10 cellular contexts compared by ENCODE assay signal in the genomic region with DNA sequence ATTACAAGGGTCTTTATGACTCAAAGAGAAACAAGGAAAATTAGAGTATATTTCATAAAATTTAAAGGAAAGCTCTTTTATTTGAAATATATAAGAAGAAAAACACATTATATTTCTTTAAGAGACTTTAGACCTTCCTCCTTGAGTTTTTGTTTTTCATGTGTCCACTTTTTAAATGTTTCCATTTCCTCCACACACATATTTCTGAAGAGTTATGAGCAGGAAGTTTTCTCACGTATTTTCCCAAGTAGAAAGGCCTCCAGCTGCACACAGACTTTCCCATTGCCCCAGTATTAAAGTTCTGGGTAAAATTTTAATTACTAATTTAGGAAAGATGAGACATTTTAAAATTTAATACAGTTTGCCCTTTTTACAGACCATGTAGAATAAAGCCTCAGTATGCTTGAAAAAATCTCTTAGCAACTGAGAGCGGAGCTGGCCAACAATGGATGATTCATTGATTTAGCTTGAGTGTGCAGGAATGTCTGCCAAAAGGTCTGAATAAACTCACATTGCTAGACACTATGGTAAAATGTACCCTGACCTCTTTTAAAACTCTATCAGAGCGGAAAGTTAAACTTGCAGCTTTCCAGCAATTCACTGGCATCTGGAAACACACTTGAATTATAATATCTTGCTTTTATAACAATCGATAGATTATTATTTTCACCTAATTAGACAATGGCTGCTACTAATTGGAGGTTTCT. TPM values are rescaled to one million over a fixed set of nuclear protein-coding genes. Genes with fewer than 3 reads are reported as not detected.
DNase-seq lines count a peak whose midpoint lies in the region; ATAC-seq lines count a peak whose summit lies in the region.
"Had no signal": no experiment of that assay in that cellular context is flagged by ENCODE, and none has a peak within 500 bp of the region (broad histone marks: within the 10 kb centered on the region; RNA-seq: fewer than 3 reads in every experiment).

No MANE protein-coding gene starts in this region.

- peaks cover 8% of the 10 kb centered on the region for H3K4me1 ChIP-seq in SJCRH30
- peaks cover 3 to 4% of the 10 kb centered on the region in 2 donors for H3K4me1 ChIP-seq in neuronal stem cell (ENCODE audit: control insufficient read depth in 2 of 2, insufficient read depth in 1 of 2, low read depth in 1 of 2, low read length in 2 of 2)

- H3K4me1 Mint-ChIP-seq in activated T-cell treated with anti-CD3 and anti-CD28 coated beads, Interleukin-2, amount 50 U/mL, for 72 hours (ENCODE audit: low read depth), result no peaks in the 10 kb centered on the region

- H2BK15ac ChIP-seq in neuronal stem cell (ENCODE audit: low read length), result no peak overlapping the region

- no peak overlapping the region for H3K27ac Mint-ChIP-seq in activated T-cell treated with anti-CD3 and anti-CD28 coated beads, Interleukin-2, amount 50 U/mL, for 72 hours

- H3K14ac ChIP-seq in neuronal stem cell (ENCODE audit: low read length), result no peak overlapping the region

- H3K27me3 ChIP-seq in SJCRH30 (no peaks in the 10 kb centered on the region), neuronal stem cell (ENCODE audit: control insufficient read depth in 3 of 3, insufficient read depth in 3 of 3, low read depth in 1 of 3, low read length in 3 of 3) (no peaks in the 10 kb centered on the region)

- no CpG with 5 or more reads among the region's 4 CpGs for WGBS in neuronal stem cell (ENCODE audit: extremely low coverage in 2 of 2, insufficient read length in 2 of 2, insufficient replicate concordance in 1 of 2), 2 donors

- peak overlapping the region; percentile 17 for H3K4me3 ChIP-seq in SJCRH30
- peak overlapping the region in 1 of 2 donors; percentile 14 for H3K4me3 ChIP-seq in neuronal stem cell (ENCODE audit: low read length in 2 of 2)

- no peak overlapping the region for H3K4ac ChIP-seq in neuronal stem cell (ENCODE audit: low read length)

- no peak overlapping the region for H3K18ac ChIP-seq in neuronal stem cell (ENCODE audit: low read length)

- no peak overlapping the region for H2BK5ac ChIP-seq in neuronal stem cell (ENCODE audit: low read length)

- H3K36me3 Mint-ChIP-seq in activated T-cell treated with anti-CD3 and anti-CD28 coated beads, Interleukin-2, amount 50 U/mL, for 72 hours (ENCODE audit: insufficient read depth in 2 of 2), result no peaks in the 10 kb centered on the region

- H3K9ac ChIP-seq in neuronal stem cell (ENCODE audit: low read depth, low read length, poor library complexity), result no peak overlapping the region

- H3K4me2 ChIP-seq in neuronal stem cell (ENCODE audit: insufficient read depth, low read length, poor library complexity, severe bottlenecking), result no peak overlapping the region

- peak; percentile 75 for DNase-seq in AG08396 (ENCODE audit: low spot score)
- DNase-seq in SJCRH30, result peak; percentile 10 to 53
- DNase-seq in fibroblast of the conjunctiva (ENCODE audit: low read depth), result peak; percentile 90
- peak; percentile 18 for DNase-seq in neuronal stem cell (ENCODE audit: low spot score)
- DNase-seq in effector CD8-positive, alpha-beta T cell (lab: John Stamatoyannopoulos, UW), result no peak
- DNase-seq in activated T-cell treated with anti-CD3 and anti-CD28 coated beads, Interleukin-2, amount 50 U/mL, for 72 hours, result no peak
- DNase-seq: COR-L47; effector memory CD4-positive, alpha-beta T cell had no signal

- no peak overlapping the region for H2BK120ac ChIP-seq in neuronal stem cell (ENCODE audit: low read depth, low read length)

- no peak overlapping the region for H2BK12ac ChIP-seq in neuronal stem cell (ENCODE audit: low read length)

- no peak overlapping the region for H4K91ac ChIP-seq in neuronal stem cell (ENCODE audit: low read depth, low read length, poor library complexity)

- no peak overlapping the region for H4K8ac ChIP-seq in neuronal stem cell (ENCODE audit: low read depth, low read length)

- ATAC-seq in GM21526 (IDR thresholded peaks at IDR 0.05; ENCODE audit: low FRiP score, unreplicated experiment), result no peak
- no peak for ATAC-seq in GM21723 (IDR thresholded peaks at IDR 0.05; ENCODE audit: unreplicated experiment)
- ATAC-seq in activated T-cell treated with anti-CD3 and anti-CD28 coated beads, Interleukin-2, amount 50 U/mL, for 72 hours (replicated peaks in 1 of 2), result no peak

- H3K27ac ChIP-seq in SJCRH30 (peak overlapping the region; percentile 42), neuronal stem cell (replicated peaks; ENCODE audit: low read length) (no peak overlapping the region)

- no peaks in the 10 kb centered on the region for H3K36me3 ChIP-seq in SJCRH30
- no peaks in the 10 kb centered on the region for H3K36me3 ChIP-seq in neuronal stem cell (replicated peaks in 1 of 2; ENCODE audit: control insufficient read depth in 2 of 2, insufficient read depth in 2 of 2, low read length in 2 of 2)

- no peaks in the 10 kb centered on the region for H3K9me3 Mint-ChIP-seq in activated T-cell treated with anti-CD3 and anti-CD28 coated beads, Interleukin-2, amount 50 U/mL, for 72 hours

- no peak overlapping the region for H3K23ac ChIP-seq in neuronal stem cell (ENCODE audit: low read depth, low read length, poor library complexity)

- H3K79me1 ChIP-seq in neuronal stem cell (ENCODE audit: low read depth, low read length), result no peaks in the 10 kb centered on the region

- H3K27me3 Mint-ChIP-seq in activated T-cell treated with anti-CD3 and anti-CD28 coated beads, Interleukin-2, amount 50 U/mL, for 72 hours (ENCODE audit: low read depth), result no peaks in the 10 kb centered on the region

- H3K4me3 Mint-ChIP-seq in activated T-cell treated with anti-CD3 and anti-CD28 coated beads, Interleukin-2, amount 50 U/mL, for 72 hours, result no peak overlapping the region

- no peaks in the 10 kb centered on the region for H3K9me3 ChIP-seq in SJCRH30 (replicated peaks)
- H3K9me3 ChIP-seq in neuronal stem cell (replicated peaks in 1 of 2; ENCODE audit: control insufficient read depth in 2 of 2, insufficient read depth in 1 of 2, low read depth in 1 of 2, low read length in 2 of 2), result peaks cover 0 to 6% of the 10 kb centered on the region in 2 donors

- H2AFZ ChIP-seq in neuronal stem cell (ENCODE audit: low read length), result peak overlapping the region; percentile 15

- no peak overlapping the region for H2AK5ac ChIP-seq in neuronal stem cell (ENCODE audit: low read depth, low read length)

RNA-seq across cellular contexts. Expression of a gene that starts 57.9 kb away (rescaled TPM):
- total RNA-seq in SJCRH30 (2014; rRNA removed; shearing (Covaris generic)), result 80.3 and 80.9 TPM in 2 replicates
- polyA plus RNA-seq in neuronal stem cell (2013, experiment 1 of 2), result 20.8 TPM
- polyA plus RNA-seq in neuronal stem cell (2013, experiment 2 of 2), result 21.4 TPM
- total RNA-seq in activated T-cell treated with anti-CD3 and anti-CD28 coated beads, Interleukin-2, amount 50 U/mL, for 72 hours, result under 1 TPM; 0.09 to 0.38 TPM

Comparison
In these comparisons a context has a peak if more than half of its experiments do, and no peak if none do; other contexts are left out.
1. DNase-seq: peak in AG08396 (single experiment), SJCRH30 (2 of 2), fibroblast of the conjunctiva (single experiment) and neuronal stem cell (single experiment); none in effector CD8-positive, alpha-beta T cell (single experiment) and activated T-cell treated with anti-CD3 and anti-CD28 coated beads, Interleukin-2, amount 50 U/mL, for 72 hours (0 of 2).
2. RNA of a gene that starts 57.9 kb away (total RNA-seq): 80.3 to 80.9 TPM in SJCRH30; 0.09 to 0.38 TPM in activated T-cell treated with anti-CD3 and anti-CD28 coated beads, Interleukin-2, amount 50 U/mL, for 72 hours; every median in the first group is over 10 times any median in the second.